ENCODE assay signal across 8 cellular contexts in genomic region chr14:34496679-34497513, GRCh38. TPM values are rescaled to one million over a fixed set of nuclear protein-coding genes. Genes with fewer than 3 reads are reported as not detected.
DNase-seq lines count a peak whose midpoint lies in the region; ATAC-seq and TF ChIP-seq lines count a peak whose summit lies in the region.

No MANE protein-coding gene starts in this region.

- DNase-seq in AG04449 (ENCODE audit: low read depth, low spot score) (peak; percentile 96), NCI-H446 treated with DMSO at 0.1 percent for 48 hours (lab: John Stamatoyannopoulos, UW) (peak; percentile 68), ecto neural progenitor cell (ENCODE audit: low spot score) (peak; percentile 59), right lobe of liver (peak in 1 of 3 donors; percentile 49)

- TF ChIP-seq CTCF in AG04449 (IDR thresholded peaks at IDR 0.05; ENCODE audit: insufficient read depth, low read length, missing control alignments) (peak; percentile 13), right lobe of liver (IDR thresholded peaks at IDR 0.05) (no peak)

- peaks cover 0 to 27% (median 0%) of the 10 kb centered on the region in 4 donors for H3K4me1 ChIP-seq in right lobe of liver
- H3K4me1 ChIP-seq in thymus (ENCODE audit: control insufficient read depth, insufficient read depth, low read length) = no peaks in the 10 kb centered on the region

- H3K9me3 ChIP-seq in right lobe of liver (no peaks in the 10 kb centered on the region), thymus (ENCODE audit: control insufficient read depth) (no peaks in the 10 kb centered on the region)

- H3K27me3 ChIP-seq in right lobe of liver (no peaks in the 10 kb centered on the region), thymus (ENCODE audit: control insufficient read depth, insufficient read depth) (no peaks in the 10 kb centered on the region)

- CTCF ChIA-PET in AG04449 (lab: Yijun Ruan, JAX) = interaction anchor here (0.6 to 4.1 kb wide), 7 partner anchors 14 to 173 kb away, joined by 3 to 16 read pairs (median 3); no protein-coding TSS in a partner anchor

- intact Hi-C loops in right lobe of liver (cut with DNase I) = no loop called here

- no peaks in the 10 kb centered on the region for H3K36me3 ChIP-seq in right lobe of liver
- no peaks in the 10 kb centered on the region for H3K36me3 ChIP-seq in thymus (ENCODE audit: control insufficient read depth, insufficient read depth)

- H3K4me3 ChIP-seq in AG04449 (ENCODE audit: low read depth, low read length) (no peak overlapping the region), right lobe of liver (no peak overlapping the region), thymus (ENCODE audit: low read length) (no peak overlapping the region)

- TF ChIP-seq POLR2A in right lobe of liver (IDR thresholded peaks at IDR 0.05) = no peak

- ATAC-seq in right lobe of liver (peak; percentile 30 to 59 (median 48)), HG03565 (IDR thresholded peaks at IDR 0.05; ENCODE audit: unreplicated experiment) (no peak), GM18498 (IDR thresholded peaks at IDR 0.05; ENCODE audit: unreplicated experiment) (no peak), GM19351 (IDR thresholded peaks at IDR 0.05; ENCODE audit: unreplicated experiment) (no peak)

- POLR2A ChIA-PET in AG04449 (lab: Yijun Ruan, JAX) = interaction anchor here (1.4 kb wide), 1 partner anchor 36 kb away, joined by 5 read pairs; no protein-coding TSS in a partner anchor

- H3K27ac ChIP-seq in right lobe of liver (peak overlapping the region; percentile 4 to 44 (median 39)), thymus (ENCODE audit: low read depth) (peak overlapping the region; percentile 27)

- 72% methylated on average over 12 of the region's 14 CpGs for WGBS in right lobe of liver (ENCODE audit: insufficient coverage, low coverage, low lambda C conversion rate, missing lambda C conversion rate)
- WGBS in thymus = 88% methylated on average over 14 of the region's 14 CpGs

RNA-seq across cellular contexts. Expression of gene SPTSSA, which starts 34.9 kb away (rescaled TPM):
- total RNA-seq in right lobe of liver = 10 to 100 TPM; 10.6 to 32.0 (median 18.4) TPM
- polyA plus RNA-seq in thymus = 34.7 TPM

RNA-seq across cellular contexts. Expression of gene EAPP, which starts 42.6 kb away (rescaled TPM):
- total RNA-seq in right lobe of liver = 10 to 100 TPM; 15.1 to 20.4 (median 18.2) TPM
- 57.5 TPM for polyA plus RNA-seq in thymus

Comparison
In these comparisons a context has a peak if more than half of its experiments do, and no peak if none do; other contexts are left out.
1. ATAC-seq: peak in right lobe of liver (4 of 4); none in HG03565 (single experiment), GM18498 (single experiment) and GM19351 (single experiment).